ENCODE assay signal across 8 cellular contexts in genomic region chr19:52569648-52570004, GRCh38. TPM values are rescaled to one million over a fixed set of nuclear protein-coding genes. Genes with fewer than 3 reads are reported as not detected.
A peak's percentile ranks its signal among the peaks of the same experiment; 100 is the strongest.
DNase-seq lines count a peak whose midpoint lies in the region; ATAC-seq and TF ChIP-seq lines count a peak whose summit lies in the region.
"Not testable (repeated sequence)": the region's sequence is repeated elsewhere in the genome, so short reads cannot be mapped to it uniquely, and the experiment has no call there.

No MANE protein-coding gene starts in this region.

- H3K79me2 ChIP-seq in Karpas-422 (ENCODE audit: low read length) (peaks cover 44% of the 10 kb centered on the region), SU-DHL-6 (ENCODE audit: insufficient read depth, low read length) (peaks cover 36% of the 10 kb centered on the region)

- H3K4me3 ChIP-seq in Karpas-422 (ENCODE audit: low read length) (peak overlapping the region; percentile 99), SU-DHL-6 (ENCODE audit: insufficient read depth, low read length, poor library complexity, severe bottlenecking) (peak overlapping the region; percentile 49), astrocyte of the cerebellum (ENCODE audit: low read depth, low read length) (peak overlapping the region; percentile 90), fibroblast of pulmonary artery (replicated peaks; ENCODE audit: low read depth, low read length) (peak overlapping the region; percentile 99), urinary bladder (ENCODE audit: low read depth, low read length) (peak overlapping the region; percentile 21)

- ATAC-seq in left lobe of liver = peak; percentile 11

- H3K9me3 Mint-ChIP-seq in progenitor cell of endocrine pancreas (ENCODE audit: low read depth) = not testable (repeated sequence)

- H3K27me3 Mint-ChIP-seq in progenitor cell of endocrine pancreas = not testable (repeated sequence)

- H3F3A ChIP-seq in SU-DHL-6 (ENCODE audit: insufficient read depth) = not testable (repeated sequence)

- H2AFZ ChIP-seq in Karpas-422 (ENCODE audit: low read length) (peak overlapping the region; percentile 63; the same call in 1 of the 2 replicates), SU-DHL-6 (ENCODE audit: low read depth, low read length, severe bottlenecking) (peak overlapping the region; percentile 58)

- peaks cover 33% of the 10 kb centered on the region for H3K36me3 ChIP-seq in Karpas-422 (ENCODE audit: insufficient read depth, low read length)
- not testable (repeated sequence) for H3K36me3 ChIP-seq in SU-DHL-6 (ENCODE audit: low read length); urinary bladder (ENCODE audit: insufficient read depth)

- 5% methylated on average over 13 of the region's 13 CpGs for WGBS in urinary bladder

- H4K20me1 ChIP-seq in Karpas-422 (ENCODE audit: insufficient read depth, low read depth, low read length); SU-DHL-6 (ENCODE audit: low read depth, low read length): not testable (repeated sequence)

- peaks cover 14% of the 10 kb centered on the region for H3K4me1 ChIP-seq in Karpas-422 (ENCODE audit: low read length)
- not testable (repeated sequence) for H3K4me1 ChIP-seq in urinary bladder (ENCODE audit: insufficient read depth)

- peak overlapping the region; percentile 97 for H3K4me3 Mint-ChIP-seq in progenitor cell of endocrine pancreas (ENCODE audit: low read depth)

- peaks cover 12% of the 10 kb centered on the region for H3K36me3 Mint-ChIP-seq in progenitor cell of endocrine pancreas (ENCODE audit: insufficient read depth)

- H3K9me3 ChIP-seq in Karpas-422 (ENCODE audit: low read length); SU-DHL-6 (ENCODE audit: insufficient read depth, low read length): not testable (repeated sequence)

- not testable (repeated sequence) for H3K27ac ChIP-seq in Karpas-422 (ENCODE audit: low read length); SU-DHL-6 (ENCODE audit: low read depth, low read length); urinary bladder (ENCODE audit: low read depth)

- H3K4me1 Mint-ChIP-seq in progenitor cell of endocrine pancreas (ENCODE audit: low read depth) = peaks cover 20% of the 10 kb centered on the region

- peak; percentile 69 for DNase-seq in Daoy (ENCODE audit: low read depth)
- not testable (repeated sequence) for DNase-seq in Karpas-422; astrocyte of the cerebellum (ENCODE audit: low read depth); fibroblast of pulmonary artery (ENCODE audit: low read depth)
- DNase-seq in left lobe of liver (ENCODE audit: low spot score) = peak; percentile 46
- DNase-seq in progenitor cell of endocrine pancreas (ENCODE audit: low spot score, unreplicated experiment) = peak; percentile 49

- in situ Hi-C loops in astrocyte of the cerebellum (cut with HindIII; ENCODE audit: low sequenced_read_pairs) = not testable (repeated sequence)

- H3K27me3 ChIP-seq in Karpas-422 (ENCODE audit: low read length); SU-DHL-6 (ENCODE audit: low read length): not testable (repeated sequence)

- peak overlapping the region; percentile 58 for H3K9ac ChIP-seq in Karpas-422 (ENCODE audit: low read length)
- peak overlapping the region; percentile 75 for H3K9ac ChIP-seq in SU-DHL-6 (ENCODE audit: low read length)

- not testable (repeated sequence) for TF ChIP-seq CTCF in SU-DHL-6 (IDR thresholded peaks at IDR 0.05; ENCODE audit: insufficient read depth, low read length, poor library complexity, severe bottlenecking); astrocyte of the cerebellum (IDR thresholded peaks at IDR 0.05; ENCODE audit: low read depth, low read length, missing control alignments); fibroblast of pulmonary artery (IDR thresholded peaks at IDR 0.05; ENCODE audit: low read length, missing control alignments); progenitor cell of endocrine pancreas (IDR thresholded peaks at IDR 0.05; ENCODE audit: unreplicated experiment)

- not testable (repeated sequence) for H3K9me2 ChIP-seq in Karpas-422 (replicated peaks; ENCODE audit: insufficient read depth, low read length); SU-DHL-6 (replicated peaks; ENCODE audit: insufficient read depth, low read length)

- H3K4me2 ChIP-seq in Karpas-422 (ENCODE audit: low read depth, low read length, poor library complexity, severe bottlenecking) (peak overlapping the region; percentile 99), SU-DHL-6 (ENCODE audit: low read depth, low read length, poor library complexity, severe bottlenecking) (peak overlapping the region; percentile 68)

- peak overlapping the region; percentile 99 for H3K27ac Mint-ChIP-seq in progenitor cell of endocrine pancreas

RNA-seq across cellular contexts. Expression of gene ZNF701, which starts 0.5 kb away (rescaled TPM):
- total RNA-seq in Daoy (2014; rRNA removed; shearing (Covaris generic)) = 6.3 and 11.7 TPM in 2 replicates
- total RNA-seq in Karpas-422 (2014; rRNA removed; shearing (Covaris generic); ENCODE audit: low replicate concordance) = 24.0 and 43.8 TPM in 2 replicates
- total RNA-seq in left lobe of liver = 4.1 TPM
- total RNA-seq in progenitor cell of endocrine pancreas = 29.7 and 34.7 TPM in 2 replicates
- total RNA-seq in urinary bladder = 38.8 TPM
- 7.0 TPM for polyA plus RNA-seq in urinary bladder

RNA-seq across cellular contexts. Expression of gene ZNF808, which starts 42.2 kb away (rescaled TPM):
- total RNA-seq in Daoy (2014; rRNA removed; shearing (Covaris generic)) = 8.6 and 10.6 TPM in 2 replicates
- total RNA-seq in Karpas-422 (2014; rRNA removed; shearing (Covaris generic); ENCODE audit: low replicate concordance) = 31.5 and 39.7 TPM in 2 replicates
- total RNA-seq in left lobe of liver (6.2 TPM), progenitor cell of endocrine pancreas (38.6 and 41.6 TPM in 2 replicates), urinary bladder (40.6 TPM)
- polyA plus RNA-seq in urinary bladder = 5.3 TPM

Comparison
In these comparisons a context has a peak if more than half of its experiments do, and no peak if none do; other contexts are left out.
1. H3K4me3 ChIP-seq: peak in every context shown above with its lines; median percentile 99 in Karpas-422; 99 in fibroblast of pulmonary artery; 90 in astrocyte of the cerebellum; 49 in SU-DHL-6; 21 in urinary bladder.